Comparison of ENCODE assay signal across 9 cellular contexts in the genomic region with DNA sequence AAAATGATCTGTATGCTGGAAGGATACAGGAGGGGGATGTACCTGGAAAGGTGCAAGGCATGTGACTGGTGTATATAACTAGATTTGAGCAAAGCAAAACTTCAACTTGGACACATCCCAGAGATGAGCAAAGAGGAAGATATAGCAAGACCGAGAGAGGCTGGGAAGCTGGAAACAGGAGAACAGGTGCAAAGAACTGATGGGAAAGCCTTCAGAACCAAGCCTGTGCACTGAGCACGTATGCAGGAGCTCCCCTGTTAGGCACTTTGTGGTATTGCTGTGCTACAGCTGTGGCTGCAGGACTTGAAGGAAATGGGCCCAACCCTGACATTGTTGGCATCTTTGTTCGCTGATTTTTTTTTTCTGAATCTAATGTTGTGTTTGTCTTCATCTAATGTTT.
DNase-seq lines count a peak whose midpoint lies in the region; ATAC-seq and TF ChIP-seq lines count a peak whose summit lies in the region.
"Had no signal": no experiment of that assay in that cellular context is flagged by ENCODE, and none has a peak within 500 bp of the region (broad histone marks: within the 10 kb centered on the region; RNA-seq: fewer than 3 reads in every experiment).

No MANE protein-coding gene starts in this region.

- no TSS peak for BruUV-seq in OCI-LY7 (replicated peaks; lab: Mats Ljungman, UMichigan)

- intact Hi-C loops in OCI-LY7 (cut with micrococcal nuclease; ENCODE audit: unreplicated experiment), result no loop called here

- H3K9me2 ChIP-seq in OCI-LY7 (ENCODE audit: insufficient read depth, low read length), result no peaks in the 10 kb centered on the region

- H3K4me3 Mint-ChIP-seq in glutamatergic neuron (ENCODE audit: unreplicated experiment), result no peak overlapping the region

- no peak overlapping the region for H2AFZ ChIP-seq in OCI-LY7 (ENCODE audit: low read length)

- H3K4me2 ChIP-seq in OCI-LY7 (ENCODE audit: low read length), result no peak overlapping the region

- H3K36me3 ChIP-seq in OCI-LY7 (ENCODE audit: insufficient read depth, low read length), result no peaks in the 10 kb centered on the region
- H3K36me3 ChIP-seq: lower lobe of right lung had no signal

- no peaks in the 10 kb centered on the region for H3K79me2 ChIP-seq in OCI-LY7 (ENCODE audit: insufficient read depth, low read depth, low read length)

- H3K4me3 ChIP-seq in AG09309 (ENCODE audit: control insufficient read depth, low read depth, low read length) (no peak overlapping the region), OCI-LY7 (ENCODE audit: low read depth, low read length, poor library complexity, severe bottlenecking) (no peak overlapping the region)
- H3K4me3 ChIP-seq: lower lobe of right lung had no signal

- H3K4me1 Mint-ChIP-seq in glutamatergic neuron (ENCODE audit: low read depth, unreplicated experiment), result peaks cover 4% of the 10 kb centered on the region

- H3K9me3 ChIP-seq in OCI-LY7 (ENCODE audit: low read length), result no peaks in the 10 kb centered on the region
- H3K9me3 ChIP-seq: lower lobe of right lung had no signal

- no peaks in the 10 kb centered on the region for H4K20me1 ChIP-seq in OCI-LY7 (ENCODE audit: insufficient read depth, low read length)

- H3K27ac ChIP-seq in OCI-LY7 (ENCODE audit: low read depth, low read length, poor library complexity, severe bottlenecking), result no peak overlapping the region
- H3K27ac ChIP-seq: lower lobe of right lung had no signal

- no peak overlapping the region for H3K27ac Mint-ChIP-seq in glutamatergic neuron (ENCODE audit: unreplicated experiment)

- CTCF ChIA-PET in OCI-LY7 (lab: Charles Lee; ENCODE audit: unreplicated experiment), result no interaction called here

- H3K36me3 Mint-ChIP-seq in glutamatergic neuron (ENCODE audit: unreplicated experiment), result no peaks in the 10 kb centered on the region

- ATAC-seq in HG02759 (IDR thresholded peaks at IDR 0.05; ENCODE audit: unreplicated experiment), result no peak
- ATAC-seq: lower lobe of right lung had no signal

- no peaks in the 10 kb centered on the region for H3K9me3 Mint-ChIP-seq in glutamatergic neuron (ENCODE audit: unreplicated experiment)

- DNase-seq in AG09309 (ENCODE audit: low read depth) (no peak), OCI-LY7 (ENCODE audit: low spot score) (peak; percentile 36), glomerular visceral epithelial cell (ENCODE audit: extremely low spot score) (peak; percentile 7), inferior parietal cortex (ENCODE audit: extremely low spot score) (no peak), glutamatergic neuron (no peak), NCI-H187 (lab: John Stamatoyannopoulos, UW) (no peak)
- DNase-seq: lower lobe of right lung had no signal

- H3K4me1 ChIP-seq in OCI-LY7 (ENCODE audit: insufficient read depth, low read length, poor library complexity, severe bottlenecking), result no peaks in the 10 kb centered on the region
- H3K4me1 ChIP-seq: lower lobe of right lung had no signal

- POLR2A ChIA-PET in OCI-LY7 (lab: Charles Lee), result no interaction called here

- no peaks in the 10 kb centered on the region for H3K27me3 Mint-ChIP-seq in glutamatergic neuron (ENCODE audit: unreplicated experiment)

- TF ChIP-seq CTCF in AG09309 (IDR thresholded peaks at IDR 0.05; ENCODE audit: control insufficient read depth, insufficient read depth, low read depth, low read length, missing control alignments), result peak; percentile 52
- peak; percentile 69 for TF ChIP-seq CTCF in GM12873 (IDR thresholded peaks at IDR 0.05; ENCODE audit: insufficient read depth, low read depth, low read length, missing control alignments)
- TF ChIP-seq CTCF in OCI-LY7 (conservative IDR thresholded peaks at IDR 0.05; ENCODE audit: low read length), result peak; percentile 61
- TF ChIP-seq CTCF in glutamatergic neuron (IDR thresholded peaks at IDR 0.05; ENCODE audit: partially characterized antibody, unreplicated experiment), result no peak

Comparison
In these comparisons a context has a peak if more than half of its experiments do, and no peak if none do; other contexts are left out.
1. DNase-seq: peak in OCI-LY7 (single experiment) and glomerular visceral epithelial cell (single experiment); none in AG09309 (single experiment), inferior parietal cortex (single experiment), glutamatergic neuron (single experiment) and NCI-H187 (0 of 2).